ENCODE assay signal across 21 cellular contexts in the genomic region with DNA sequence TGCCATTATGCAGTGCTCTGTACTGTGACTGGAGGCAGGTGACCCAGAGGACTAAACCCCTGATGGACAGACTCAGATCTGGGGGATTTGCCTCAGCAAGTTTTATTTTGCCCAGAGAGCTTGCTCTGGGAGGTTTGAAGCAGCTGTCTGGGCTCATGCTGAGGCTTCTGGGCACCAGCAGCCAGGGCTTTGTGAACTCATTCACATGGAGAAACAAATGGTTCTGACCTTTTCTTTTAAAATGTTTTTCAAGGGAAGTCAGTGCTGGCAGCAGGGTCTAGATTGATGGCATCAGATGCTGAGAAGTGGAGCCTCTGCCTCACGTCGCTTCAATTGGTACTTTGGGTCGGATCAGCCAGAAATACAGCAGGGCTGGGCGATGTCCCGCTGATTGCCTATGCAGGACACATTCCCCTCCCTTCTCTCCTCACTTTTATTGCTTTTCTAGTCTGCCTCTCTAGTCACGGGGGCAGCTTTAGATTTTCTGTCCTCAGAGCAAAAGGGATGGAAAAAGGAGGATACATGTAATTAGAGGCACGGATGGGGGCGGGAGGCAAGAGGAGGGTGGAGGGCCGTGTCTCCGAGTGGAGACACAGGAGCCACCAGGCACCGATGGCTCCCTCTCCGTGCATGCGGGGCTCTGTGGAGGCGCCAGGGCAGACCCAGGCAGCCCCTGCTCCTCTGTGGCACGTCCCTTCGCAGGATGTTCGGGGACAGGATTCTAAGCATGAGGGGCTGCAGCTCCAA.
A peak's percentile ranks its signal among the peaks of the same experiment; 100 is the strongest.
DNase-seq lines count a peak whose midpoint lies in the region; ATAC-seq, FAIRE-seq and TF ChIP-seq lines count a peak whose summit lies in the region.
"Had no signal": no experiment of that assay in that cellular context is flagged by ENCODE, and none has a peak within 500 bp of the region (broad histone marks: within the 10 kb centered on the region; RNA-seq: fewer than 3 reads in every experiment).

No MANE protein-coding gene starts in this region.

- no peak for TF ChIP-seq EP300 in H1 (IDR thresholded peaks at IDR 0.05; ENCODE audit: borderline replicate concordance in 1 of 2, low read depth in 2 of 2, low read length in 2 of 2)

- H4K5ac ChIP-seq in H1 (ENCODE audit: insufficient read length, low read depth, low read length) = no peak overlapping the region

- H2AFZ ChIP-seq in GM23338 (peak overlapping the region; percentile 52; the same call in 1 of the 2 replicates), H1 (ENCODE audit: low read length) (peak overlapping the region; percentile 91)

- H3K27me3 ChIP-seq in GM23338 (ENCODE audit: insufficient read depth) = no peaks in the 10 kb centered on the region
- H3K27me3 ChIP-seq in H1 (replicated peaks in 1 of 4; ENCODE audit: control insufficient read depth in 3 of 4, extremely low read depth in 1 of 4, insufficient read depth in 3 of 4, low read length in 3 of 4) = no peaks in the 10 kb centered on the region
- H3K27me3 ChIP-seq: SJCRH30 had no signal

- H3K36me3 Mint-ChIP-seq in GM23338 (ENCODE audit: low read depth) (no peaks in the 10 kb centered on the region), nephron (ENCODE audit: low read depth) (peaks cover 1% of the 10 kb centered on the region)

- no peak overlapping the region for H4K91ac ChIP-seq in H1 (replicated peaks; ENCODE audit: insufficient read length, low read length)

- peaks cover 13% of the 10 kb centered on the region for H3K27me3 Mint-ChIP-seq in GM23338 (ENCODE audit: insufficient read depth, low read depth, poor library complexity)
- peaks cover 31% of the 10 kb centered on the region for H3K27me3 Mint-ChIP-seq in nephron (ENCODE audit: low read depth)

- H3K36me3 ChIP-seq in GM23338 (ENCODE audit: insufficient read depth) (no peaks in the 10 kb centered on the region), H1 (ENCODE audit: control insufficient read depth in 2 of 4, insufficient read depth in 4 of 4, low read length in 3 of 4) (no peaks in the 10 kb centered on the region)
- H3K36me3 ChIP-seq: SJCRH30 had no signal

- H3K9me2 ChIP-seq in GM23338 (ENCODE audit: insufficient read depth) = no peaks in the 10 kb centered on the region

- CTCF ChIA-PET in H1 (lab: Charles Lee; ENCODE audit: partially characterized antibody) = interaction anchor here (1.1 to 3.5 kb wide), 4 partner anchors 25 to 183 kb away, joined by 3 to 11 read pairs (median 4); no protein-coding TSS in a partner anchor

- no peak overlapping the region for H3K23ac ChIP-seq in H1 (ENCODE audit: insufficient read length)

- TF ChIP-seq CTCF in GM23338 (conservative IDR thresholded peaks at IDR 0.05; ENCODE audit: low read depth in 2 of 2) (no peak), H1 (IDR thresholded peaks at IDR 0.05; ENCODE audit: control extremely low read depth in 1 of 3, insufficient read depth in 1 of 3, low read depth in 1 of 3, low read length in 3 of 3) (no peak), nephron (IDR thresholded peaks at IDR 0.05; ENCODE audit: unreplicated experiment in 3 of 3) (no peak)

- no peaks in the 10 kb centered on the region for H4K20me1 ChIP-seq in GM23338 (replicated peaks; ENCODE audit: insufficient read depth)
- no peaks in the 10 kb centered on the region for H4K20me1 ChIP-seq in H1 (replicated peaks in 1 of 2; ENCODE audit: control insufficient read depth in 1 of 2, insufficient read depth in 2 of 2, low read length in 2 of 2)

- H3K4me1 Mint-ChIP-seq in GM23338 (peaks cover 11% of the 10 kb centered on the region), nephron (peaks cover 38% of the 10 kb centered on the region)

- no peak overlapping the region; a peak in 1 of 7 replicates for H3K9ac ChIP-seq in H1 (replicated peaks in 1 of 4; ENCODE audit: extremely low read depth in 1 of 4, low read depth in 3 of 4, low read length in 3 of 4)

- no peak overlapping the region for H3K4me3 ChIP-seq in GM23338
- no peak overlapping the region for H3K4me3 ChIP-seq in H1 (ENCODE audit: extremely low read depth in 1 of 4, insufficient read depth in 2 of 4, low read depth in 3 of 4, low read length in 4 of 4)
- H3K4me3 ChIP-seq: SJCRH30 had no signal

- H3K9me3 Mint-ChIP-seq in GM23338 = no peaks in the 10 kb centered on the region
- peaks cover 2% of the 10 kb centered on the region for H3K9me3 Mint-ChIP-seq in nephron

- 78% methylated on average over 17 of the region's 17 CpGs; no CpG with 5 or more reads in 1 of the 2 experiments for WGBS in H1 (ENCODE audit: extremely low coverage in 1 of 2, insufficient coverage in 1 of 2, insufficient read length in 1 of 2, insufficient replicate concordance in 2 of 2, low coverage in 1 of 2, low lambda C conversion rate in 2 of 2, missing lambda C conversion rate in 1 of 2), 2 experiments

- no peak for TF ChIP-seq RAD21 in H1 (IDR thresholded peaks at IDR 0.05 in 1 of 2, conservative IDR thresholded peaks at IDR 0.05 in 1 of 2; ENCODE audit: low read depth in 2 of 2, low read length in 2 of 2)

- H3F3A ChIP-seq in GM23338 (replicated peaks; ENCODE audit: low read depth) = no peaks in the 10 kb centered on the region

- peak overlapping the region; percentile 42; the same call in 1 of the 2 replicates for H4K8ac ChIP-seq in H1 (ENCODE audit: extremely low read depth, insufficient read depth, low read length)

- TF ChIP-seq POLR2A in H1 (IDR thresholded peaks at IDR 0.05; ENCODE audit: control extremely low read depth in 1 of 2, low read depth in 2 of 2, low read length in 2 of 2) = no peak

- H3K4me3 Mint-ChIP-seq in GM23338 = no peak overlapping the region
- no peak overlapping the region for H3K4me3 Mint-ChIP-seq in nephron

- no peaks in the 10 kb centered on the region for H3K79me1 ChIP-seq in H1 (ENCODE audit: low read depth, low read length)

- H3K14ac ChIP-seq in H1 (ENCODE audit: insufficient read length) = no peak overlapping the region

- no peaks in the 10 kb centered on the region for H3K9me3 ChIP-seq in H1 (ENCODE audit: insufficient read depth in 2 of 2, low read depth in 1 of 2, low read length in 1 of 2)
- H3K9me3 ChIP-seq: SJCRH30 had no signal

- H3K56ac ChIP-seq in H1 (replicated peaks; ENCODE audit: insufficient read length, low read depth, low read length) = no peak overlapping the region

- H3K4me1 ChIP-seq in GM23338 (ENCODE audit: insufficient read depth) (no peaks in the 10 kb centered on the region), H1 (replicated peaks in 1 of 4; ENCODE audit: control insufficient read depth in 3 of 4, insufficient read depth in 4 of 4, low read length in 3 of 4) (peaks cover 0 to 7% (median 5%) of the 10 kb centered on the region in 4 experiments; a peak in 4 of 7 replicates)
- H3K4me1 ChIP-seq: SJCRH30 had no signal

- H3K4me2 ChIP-seq in GM23338 = no peak overlapping the region
- H3K4me2 ChIP-seq in H1 (ENCODE audit: insufficient read depth in 1 of 2, low read depth in 2 of 2, low read length in 2 of 2) = peak overlapping the region in 1 of 2 experiments; percentile 28; a peak in 2 of 4 replicates

- no peak for FAIRE-seq in H1 (lab: Jason Lieb, UNC)
- FAIRE-seq: A204.1, G401.6, GM12891, GM19239 had no signal

- no peak overlapping the region for H3K4ac ChIP-seq in H1 (replicated peaks; ENCODE audit: insufficient read length, low read depth, low read length)

- H3K18ac ChIP-seq in H1 (ENCODE audit: extremely low read depth, low read length) = peak overlapping the region; percentile 48; the same call in 1 of the 2 replicates

- H2BK15ac ChIP-seq in H1 (ENCODE audit: low read length) = no peak overlapping the region

- POLR2A ChIA-PET in H1 (lab: Charles Lee; ENCODE audit: partially characterized antibody) = interaction anchor here (0.6 to 1.7 kb wide), 2 partner anchors 114 to 590 kb away, joined by 3 read pairs; no protein-coding TSS in a partner anchor

- no peak overlapping the region for H2BK20ac ChIP-seq in H1 (ENCODE audit: low read length)

- DNase-seq in GM23338 (ENCODE audit: low spot score) = no peak
- DNase-seq in NCI-H2227 treated with DMSO at 0.1 percent for 48 hours (lab: John Stamatoyannopoulos, UW) = peak; percentile 69
- no peak for DNase-seq in H1 (ENCODE audit: low read depth in 1 of 2, low spot score in 2 of 2)
- no peak for DNase-seq in effector CD8-positive, alpha-beta T cell (lab: John Stamatoyannopoulos, UW)
- no peak for DNase-seq in NCI-H82 treated with DMSO at 0.1 percent for 48 hours (lab: John Stamatoyannopoulos, UW; ENCODE audit: unreplicated experiment)
- no peak for DNase-seq in DMS79 treated with DMSO at 0.1 percent for 48 hours (lab: John Stamatoyannopoulos, UW)
- DNase-seq in NCI-H748 (lab: John Stamatoyannopoulos, UW; ENCODE audit: unreplicated experiment) = no peak
- DNase-seq: DMS53; GOT3; NCI-H1417; NCI-H1930; NCI-H524 treated with DMSO at 0.1 percent for 48 hours; NK-92 treated with Interleukin-12 subunit alpha and Interleukin-12 subunit beta, amount 100 ng/mL, for 24 hours had no signal

- H3K79me2 ChIP-seq in GM23338 (replicated peaks; ENCODE audit: insufficient read depth) (no peaks in the 10 kb centered on the region), H1 (ENCODE audit: control insufficient read depth in 1 of 2, insufficient read depth in 2 of 2, low read length in 2 of 2) (no peaks in the 10 kb centered on the region)

- no peaks in the 10 kb centered on the region for H3K23me2 ChIP-seq in H1 (ENCODE audit: low read depth, low read length)

- H2BK120ac ChIP-seq in H1 (replicated peaks; ENCODE audit: low read depth, low read length) = no peak overlapping the region

- peak; percentile 73 for ATAC-seq in GM23338

- H3K27ac Mint-ChIP-seq in GM23338 = no peak overlapping the region
- H3K27ac Mint-ChIP-seq in nephron = peak overlapping the region; percentile 44 to 75 (median 57)

- no peak overlapping the region for H2AK5ac ChIP-seq in H1 (ENCODE audit: low read depth, low read length)

- no peak overlapping the region for H3K27ac ChIP-seq in GM23338 (ENCODE audit: low read depth)
- H3K27ac ChIP-seq in H1 (ENCODE audit: low read depth, low read length) = no peak overlapping the region
- H3K27ac ChIP-seq: C4-2B, RWPE1, SJCRH30 had no signal

- peak overlapping the region; percentile 60; the same call in 1 of the 2 replicates for H2BK12ac ChIP-seq in H1 (ENCODE audit: low read depth, low read length)

- no peak overlapping the region for H2BK5ac ChIP-seq in H1 (ENCODE audit: low read depth, low read length)

TF ChIP-seq in GM23338, 12 proteins besides CTCF, POLR2A, EP300 and RAD21 (continues in another document):
- TF ChIP-seq POLR2AphosphoS5 (IDR thresholded peaks at IDR 0.05; ENCODE audit: low read depth) = no peak
- no peak for TF ChIP-seq CREB1 (CRISPR knock-in tag; IDR thresholded peaks at IDR 0.05; ENCODE audit: low read depth)
- TF ChIP-seq ZNF331 (CRISPR knock-in tag; IDR thresholded peaks at IDR 0.05; ENCODE audit: low read depth) = no peak
- no peak for TF ChIP-seq JUNB (IDR thresholded peaks at IDR 0.05; ENCODE audit: unreplicated experiment)
- no peak for TF ChIP-seq ZNF114 (CRISPR knock-in tag; IDR thresholded peaks at IDR 0.05)

TF ChIP-seq in H1, 55 proteins besides CTCF, POLR2A, EP300 and RAD21:
- TF ChIP-seq SUZ12 (IDR thresholded peaks at IDR 0.05; ENCODE audit: low read length) (no peak), TAF1 (IDR thresholded peaks at IDR 0.05; ENCODE audit: low read depth, low read length) (no peak), PHF8 (conservative IDR thresholded peaks at IDR 0.05; ENCODE audit: low read depth, low read length) (no peak), KDM1A (IDR thresholded peaks at IDR 0.05; ENCODE audit: borderline replicate concordance, low read length) (0 out of 2 replicates have a peak, but pooled peaks have one; percentile 29), TAF7 (optimal IDR thresholded peaks at IDR 0.05; ENCODE audit: borderline replicate concordance, low read depth, low read length) (no peak)
